15 cellular contexts compared by ENCODE assay signal in genomic region chr9:99197124-99197630, GRCh38. TPM values are rescaled to one million over a fixed set of nuclear protein-coding genes. Genes with fewer than 3 reads are reported as not detected.
DNase-seq lines count a peak whose midpoint lies in the region; ATAC-seq and TF ChIP-seq lines count a peak whose summit lies in the region.
"Had no signal": no experiment of that assay in that cellular context is flagged by ENCODE, and none has a peak within 500 bp of the region (broad histone marks: within the 10 kb centered on the region; RNA-seq: fewer than 3 reads in every experiment).

No MANE protein-coding gene starts in this region.

- H2BK120ac ChIP-seq in H9 (ENCODE audit: low read depth, low read length, poor library complexity, severe bottlenecking) (no peak overlapping the region), mesenchymal stem cell (ENCODE audit: low read depth, low read length) (no peak overlapping the region)

- H3K27me3 ChIP-seq in H9 (ENCODE audit: insufficient read depth, low read length), result no peaks in the 10 kb centered on the region
- peaks cover 4% of the 10 kb centered on the region; the same call in 1 of the 2 replicates for H3K27me3 ChIP-seq in OCI-LY1 (ENCODE audit: insufficient read depth, low read length)
- peaks cover 27% of the 10 kb centered on the region for H3K27me3 ChIP-seq in foreskin keratinocyte
- H3K27me3 ChIP-seq in mesenchymal stem cell (ENCODE audit: control insufficient read depth in 1 of 2, insufficient read depth in 1 of 2, low read length in 2 of 2), result peaks cover 23 to 44% of the 10 kb centered on the region in 2 experiments
- no peaks in the 10 kb centered on the region for H3K27me3 ChIP-seq in naive thymus-derived CD4-positive, alpha-beta T cell (ENCODE audit: control insufficient read depth in 2 of 2, insufficient read depth in 2 of 2, low read length in 2 of 2)

- DNase-seq in NCI-H2107 treated with DMSO at 0.1 percent for 48 hours (lab: John Stamatoyannopoulos, UW; ENCODE audit: unreplicated experiment) (peak; percentile 4), NCI-H2107 (lab: John Stamatoyannopoulos, UW) (no peak), H9 (no peak), foreskin keratinocyte (no peak), mesenchymal stem cell (no peak), HK-2 (ENCODE audit: unreplicated experiment) (no peak)
- DNase-seq in naive thymus-derived CD4-positive, alpha-beta T cell, result no peak
- DNase-seq: GM23248, Karpas-422, NCI-H187 treated with DMSO at 0.1 percent for 48 hours, NCI-H226, NCI-H748 treated with DMSO at 0.1 percent for 48 hours, SHP77 treated with DMSO at 0.1 percent for 48 hours had no signal

- WGBS in H9 (ENCODE audit: extremely low coverage, insufficient read length, low lambda C conversion rate), result no CpG with 5 or more reads among the region's 3 CpGs
- WGBS in mesenchymal stem cell, result 98% methylated on average over 3 of the region's 3 CpGs

- H2AFZ ChIP-seq in H9 (ENCODE audit: low read length) (no peak overlapping the region), OCI-LY1 (ENCODE audit: low read length) (no peak overlapping the region), mesenchymal stem cell (ENCODE audit: low read depth, low read length) (no peak overlapping the region)
- H2AFZ ChIP-seq: GM23248 had no signal

- H2BK5ac ChIP-seq in H9 (ENCODE audit: insufficient read length, low read length) (no peak overlapping the region), mesenchymal stem cell (ENCODE audit: low read depth, low read length, poor library complexity, severe bottlenecking) (no peak overlapping the region)

- H3K9me3 Mint-ChIP-seq in H9, result peaks cover 0 to 2% of the 10 kb centered on the region in 2 experiments; a peak in 2 of 5 replicates
- peaks cover 0 to 1% (median 0%) of the 10 kb centered on the region in 11 donors for H3K9me3 Mint-ChIP-seq in naive thymus-derived CD4-positive, alpha-beta T cell

- peaks cover 10 to 17% of the 10 kb centered on the region in 2 experiments for H3K4me1 Mint-ChIP-seq in H9
- peaks cover 0 to 33% (median 0%) of the 10 kb centered on the region in 7 donors for H3K4me1 Mint-ChIP-seq in naive thymus-derived CD4-positive, alpha-beta T cell

- H3K36me3 ChIP-seq in OCI-LY1 (ENCODE audit: insufficient read depth, low read length) (no peaks in the 10 kb centered on the region), mesenchymal stem cell (ENCODE audit: control insufficient read depth in 1 of 2, insufficient read depth in 2 of 2, low read depth in 1 of 2, low read length in 2 of 2) (no peaks in the 10 kb centered on the region)
- no peaks in the 10 kb centered on the region for H3K36me3 ChIP-seq in naive thymus-derived CD4-positive, alpha-beta T cell (ENCODE audit: control insufficient read depth in 2 of 3, insufficient read depth in 3 of 3, low read length in 3 of 3)

- TF ChIP-seq CTCF in H9 (conservative IDR thresholded peaks at IDR 0.05), result 0 out of 3 replicates have a peak, but pooled peaks have one; percentile 12
- peak; percentile 4; the same call in 1 of the 2 replicates for TF ChIP-seq CTCF in OCI-LY1 (IDR thresholded peaks at IDR 0.05; ENCODE audit: low read length)
- TF ChIP-seq CTCF in foreskin keratinocyte (conservative IDR thresholded peaks at IDR 0.05), result no peak

- H3K27ac ChIP-seq in H9 (ENCODE audit: insufficient read length, low read depth, low read length) (no peak overlapping the region), OCI-LY1 (ENCODE audit: low read depth, low read length, poor library complexity, severe bottlenecking) (no peak overlapping the region), foreskin keratinocyte (no peak overlapping the region), mesenchymal stem cell (ENCODE audit: low read length, poor library complexity, severe bottlenecking) (no peak overlapping the region)
- H3K27ac ChIP-seq in naive thymus-derived CD4-positive, alpha-beta T cell (ENCODE audit: low read depth, low read length), result no peak overlapping the region
- H3K27ac ChIP-seq: 22Rv1, GM23248 had no signal

- H3K4me3 Mint-ChIP-seq in H9, result no peak overlapping the region
- H3K4me3 Mint-ChIP-seq in naive thymus-derived CD4-positive, alpha-beta T cell, result no peak overlapping the region

- H3K14ac ChIP-seq in H9 (ENCODE audit: insufficient read depth, low read length) (no peak overlapping the region), mesenchymal stem cell (ENCODE audit: low read length in 2 of 2) (no peak overlapping the region)

- ATAC-seq in foreskin keratinocyte, result peak; percentile 15
- ATAC-seq in naive thymus-derived CD4-positive, alpha-beta T cell, result no peak

- H3K23me2 ChIP-seq in H9 (ENCODE audit: insufficient read length, low read depth, low read length, poor library complexity, severe bottlenecking), result no peaks in the 10 kb centered on the region

- POLR2A ChIA-PET in naive thymus-derived CD4-positive, alpha-beta T cell (lab: Charles Lee), result interaction anchor here (0.9 kb wide), 1 partner anchor 12 kb away, joined by 3 read pairs; no protein-coding TSS in a partner anchor

- no peak overlapping the region for H2BK15ac ChIP-seq in H9 (ENCODE audit: low read depth, low read length)
- no peak overlapping the region for H2BK15ac ChIP-seq in mesenchymal stem cell (ENCODE audit: low read depth, poor library complexity, severe bottlenecking)

- H4K5ac ChIP-seq in H9 (ENCODE audit: insufficient read length, low read depth, low read length), result no peak overlapping the region

- H3K4ac ChIP-seq in H9 (ENCODE audit: low read depth, low read length) (no peak overlapping the region), mesenchymal stem cell (ENCODE audit: low read depth in 1 of 2, low read length in 2 of 2) (no peak overlapping the region)

- H3T11ph ChIP-seq in H9 (ENCODE audit: low read length), result no peak overlapping the region

- no peak overlapping the region for H2BK20ac ChIP-seq in H9 (ENCODE audit: low read depth, low read length, poor library complexity, severe bottlenecking)

- no peak overlapping the region for H3K4me3 ChIP-seq in OCI-LY1 (ENCODE audit: low read depth, low read length, poor library complexity, severe bottlenecking)
- no peak overlapping the region for H3K4me3 ChIP-seq in mesenchymal stem cell (ENCODE audit: insufficient read depth in 1 of 2, low read depth in 1 of 2, low read length in 2 of 2)
- no peak overlapping the region for H3K4me3 ChIP-seq in naive thymus-derived CD4-positive, alpha-beta T cell (ENCODE audit: low read length)
- H3K4me3 ChIP-seq: GM23248 had no signal

- H3K23ac ChIP-seq in H9 (ENCODE audit: insufficient read length, low read depth, low read length) (no peak overlapping the region), mesenchymal stem cell (ENCODE audit: low read length in 2 of 2) (no peak overlapping the region)

- no peaks in the 10 kb centered on the region for H3K79me2 ChIP-seq in H9 (ENCODE audit: insufficient read depth, low read length)
- no peaks in the 10 kb centered on the region for H3K79me2 ChIP-seq in OCI-LY1 (ENCODE audit: insufficient read depth, low read length)

- no peak overlapping the region for H4K91ac ChIP-seq in H9 (ENCODE audit: insufficient read length, low read depth, low read length)
- H4K91ac ChIP-seq in mesenchymal stem cell (ENCODE audit: low read length), result no peak overlapping the region

- no peaks in the 10 kb centered on the region for H3K9me3 ChIP-seq in H9 (ENCODE audit: control insufficient read depth, low read depth, low read length)
- H3K9me3 ChIP-seq in OCI-LY1 (ENCODE audit: low read length), result no peaks in the 10 kb centered on the region
- peaks cover 7% of the 10 kb centered on the region for H3K9me3 ChIP-seq in mesenchymal stem cell (ENCODE audit: control insufficient read depth, low read length)
- no peaks in the 10 kb centered on the region for H3K9me3 ChIP-seq in naive thymus-derived CD4-positive, alpha-beta T cell (ENCODE audit: control insufficient read depth in 2 of 3, low read length in 3 of 3)

- H3K18ac ChIP-seq in H9 (ENCODE audit: insufficient read length, low read depth, low read length) (no peak overlapping the region), mesenchymal stem cell (ENCODE audit: low read depth in 1 of 2, low read length in 2 of 2) (no peak overlapping the region)

- CTCF ChIA-PET in naive thymus-derived CD4-positive, alpha-beta T cell (lab: Charles Lee), result interaction anchor here (0.6 to 2.1 kb wide), 2 partner anchors 12 to 236 kb away, joined by 3 to 12 read pairs; no protein-coding TSS in a partner anchor

- H2AK5ac ChIP-seq in H9 (ENCODE audit: insufficient read length, low read length), result no peak overlapping the region
- no peak overlapping the region for H2AK5ac ChIP-seq in mesenchymal stem cell (ENCODE audit: low read length, severe bottlenecking)

- H3K27me3 Mint-ChIP-seq in H9 (ENCODE audit: low read depth), result no peaks in the 10 kb centered on the region; the same call in 1 of the 2 replicates
- peaks cover 0 to 45% (median 6%) of the 10 kb centered on the region in 5 donors for H3K27me3 Mint-ChIP-seq in naive thymus-derived CD4-positive, alpha-beta T cell

- intact Hi-C loops in naive thymus-derived CD4-positive, alpha-beta T cell (cut with micrococcal nuclease), result no loop called here

- H3K27ac Mint-ChIP-seq in H9, result no peak overlapping the region
- H3K27ac Mint-ChIP-seq in naive thymus-derived CD4-positive, alpha-beta T cell, result no peak overlapping the region

- H3K4me2 ChIP-seq in H9 (ENCODE audit: insufficient read depth, insufficient read length, low read length), result no peak overlapping the region
- no peak overlapping the region for H3K4me2 ChIP-seq in OCI-LY1 (ENCODE audit: low read length)
- H3K4me2 ChIP-seq in mesenchymal stem cell (ENCODE audit: low read length, poor library complexity, severe bottlenecking), result no peak overlapping the region

- H3K56ac ChIP-seq in H9 (ENCODE audit: insufficient read length, low read depth, low read length), result no peak overlapping the region

- H3K4me1 ChIP-seq in H9 (ENCODE audit: insufficient read depth, low read length) (no peaks in the 10 kb centered on the region), OCI-LY1 (ENCODE audit: insufficient read depth, low read length, severe bottlenecking) (no peaks in the 10 kb centered on the region), foreskin keratinocyte (no peaks in the 10 kb centered on the region), mesenchymal stem cell (ENCODE audit: control insufficient read depth, insufficient read depth, low read depth, low read length) (no peaks in the 10 kb centered on the region)
- no peaks in the 10 kb centered on the region for H3K4me1 ChIP-seq in naive thymus-derived CD4-positive, alpha-beta T cell (ENCODE audit: control insufficient read depth in 2 of 2, insufficient read depth in 2 of 2, low read length in 2 of 2)

- H3K9ac ChIP-seq in H9 (ENCODE audit: extremely low read depth, insufficient read length, low read length) (no peak overlapping the region), OCI-LY1 (ENCODE audit: low read length) (no peak overlapping the region), mesenchymal stem cell (ENCODE audit: low read length) (no peak overlapping the region)
- H3K9ac ChIP-seq: GM23248 had no signal

- H3K9me2 ChIP-seq in OCI-LY1 (ENCODE audit: low read depth, low read length), result no peaks in the 10 kb centered on the region

- H2BK12ac ChIP-seq in H9 (ENCODE audit: insufficient read length, low read depth, low read length), result no peak overlapping the region
- H2BK12ac ChIP-seq in mesenchymal stem cell (ENCODE audit: low read length in 2 of 2), result no peak overlapping the region

- no peaks in the 10 kb centered on the region for H4K20me1 ChIP-seq in H9 (ENCODE audit: control insufficient read depth, insufficient read depth, insufficient read length)
- H4K20me1 ChIP-seq in OCI-LY1 (ENCODE audit: insufficient read depth, low read length), result no peaks in the 10 kb centered on the region

- H3K36me3 Mint-ChIP-seq in H9 (ENCODE audit: insufficient read depth in 1 of 3, low read depth in 3 of 3), result no peaks in the 10 kb centered on the region
- H3K36me3 Mint-ChIP-seq in naive thymus-derived CD4-positive, alpha-beta T cell, result no peaks in the 10 kb centered on the region

- H3K79me1 ChIP-seq in H9 (ENCODE audit: insufficient read depth, low read depth, low read length, poor library complexity, severe bottlenecking), result no peaks in the 10 kb centered on the region
- H3K79me1 ChIP-seq in mesenchymal stem cell (replicated peaks; ENCODE audit: low read length, poor library complexity, severe bottlenecking), result no peaks in the 10 kb centered on the region

- H4K8ac ChIP-seq in H9 (replicated peaks; ENCODE audit: insufficient read length, low read depth, low read length) (no peak overlapping the region), mesenchymal stem cell (ENCODE audit: low read length) (no peak overlapping the region)

- H3F3A ChIP-seq in OCI-LY1 (ENCODE audit: insufficient read depth, low read length), result no peaks in the 10 kb centered on the region

RNA-seq across cellular contexts. Expression of gene ALG2, which starts 24.6 kb away (rescaled TPM):
- total RNA-seq in H9 (2021) (30.1 and 32.8 TPM in 2 replicates), foreskin keratinocyte (30.0 and 32.1 TPM in 2 replicates)
- 21.8 and 23.9 TPM in 2 replicates for polyA plus RNA-seq in foreskin keratinocyte
- polyA plus RNA-seq in mesenchymal stem cell (2013, experiment 1 of 2), result 42.9 TPM
- 44.0 TPM for polyA plus RNA-seq in mesenchymal stem cell (2013, experiment 2 of 2)
- 10 to 100 TPM; 13.9 to 33.7 (median 25.2) TPM for total RNA-seq in naive thymus-derived CD4-positive, alpha-beta T cell
- 10 to 100 TPM; 20.1 to 28.4 TPM for polyA plus RNA-seq in naive thymus-derived CD4-positive, alpha-beta T cell

RNA-seq across cellular contexts. Expression of gene SEC61B, which starts 24.9 kb away (rescaled TPM):
- 142 and 147 TPM in 2 replicates for total RNA-seq in H9 (2021)
- 220 and 254 TPM in 2 replicates for total RNA-seq in foreskin keratinocyte
- 340 and 400 TPM in 2 replicates for polyA plus RNA-seq in foreskin keratinocyte
- 670 TPM for polyA plus RNA-seq in mesenchymal stem cell (2013, experiment 1 of 2)
- polyA plus RNA-seq in mesenchymal stem cell (2013, experiment 2 of 2), result 669 TPM
- total RNA-seq in naive thymus-derived CD4-positive, alpha-beta T cell, result 100 to 1,000 TPM in 1 of 5 experiments, 10 to 100 TPM in 4; 50.4 to 165 (median 54.6) TPM
- 100 to 1,000 TPM; 257 to 292 TPM for polyA plus RNA-seq in naive thymus-derived CD4-positive, alpha-beta T cell
